28 cellular contexts compared by ENCODE assay signal in the genomic region with DNA sequence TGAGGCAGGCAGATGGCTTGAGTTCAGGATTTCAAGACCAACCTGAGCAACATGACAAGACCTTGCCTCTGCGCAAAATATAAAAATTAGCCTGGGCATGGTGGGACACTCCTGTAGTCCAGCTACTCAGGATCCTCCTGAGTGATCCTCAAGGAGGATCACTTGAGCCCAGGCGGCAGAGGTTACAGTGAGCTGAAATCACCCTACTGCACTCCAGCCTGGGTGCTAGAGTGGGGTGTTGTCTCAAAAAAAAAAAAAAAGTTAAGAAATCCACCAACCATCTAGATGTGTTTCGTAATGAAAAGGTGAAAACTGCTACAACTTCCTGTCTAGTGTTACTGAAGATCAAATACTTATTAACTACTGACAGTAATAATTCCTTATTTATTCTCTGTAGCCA. TPM values are rescaled to one million over a fixed set of nuclear protein-coding genes. Genes with fewer than 3 reads are reported as not detected.
A peak's percentile ranks its signal among the peaks of the same experiment; 100 is the strongest.
DNase-seq lines count a peak whose midpoint lies in the region; ATAC-seq and TF ChIP-seq lines count a peak whose summit lies in the region.
"Had no signal": no experiment of that assay in that cellular context is flagged by ENCODE, and none has a peak within 500 bp of the region (broad histone marks: within the 10 kb centered on the region; RNA-seq: fewer than 3 reads in every experiment).

No MANE protein-coding gene starts in this region.

- H3K4me1 ChIP-seq in upper lobe of right lung, result peaks cover 6% of the 10 kb centered on the region
- H3K4me1 ChIP-seq: uterus had no signal

- no peaks in the 10 kb centered on the region for H3K9me3 Mint-ChIP-seq in activated naive CD4-positive, alpha-beta T cell treated with anti-CD3 and anti-CD28 coated beads for 36 hours
- H3K9me3 Mint-ChIP-seq in immature natural killer cell (no peaks in the 10 kb centered on the region), WTC11 (no peaks in the 10 kb centered on the region)
- H3K9me3 Mint-ChIP-seq: activated CD4-positive, alpha-beta memory T cell treated with anti-CD3 and anti-CD28 coated beads for 36 hours; GM23338; HFFc6; T-helper 2 cell treated with Interferon-gamma antibody and Interleukin-4, amounts not matched to agents 5 μg/mL and 100 μg/mL, for 36 hours had no signal

- ATAC-seq in HG03175 (IDR thresholded peaks at IDR 0.05; ENCODE audit: unreplicated experiment) (peak; percentile 65), upper lobe of right lung (peak; percentile 73), HG02642 (IDR thresholded peaks at IDR 0.05; ENCODE audit: poor library complexity, unreplicated experiment) (no peak), WTC11 (no peak), HG02852 (IDR thresholded peaks at IDR 0.05; ENCODE audit: unreplicated experiment) (no peak)
- ATAC-seq: GM23338 had no signal

- CTCF ChIA-PET in activated naive CD4-positive, alpha-beta T cell treated with anti-CD3 and anti-CD28 coated beads for 36 hours (lab: Charles Lee), result interaction anchor here (0.6 to 1.7 kb wide), 3 partner anchors 11 to 271 kb away, joined by 3 to 4 read pairs (median 3); no protein-coding TSS in a partner anchor
- CTCF ChIA-PET in WTC11 (lab: Charles Lee), result no interaction called here

- no peak overlapping the region for H3K4me3 ChIP-seq in upper lobe of right lung
- H3K4me3 ChIP-seq: BLaER1 treated with 17β-estradiol and CSF1 and Interleukin-3, amounts not matched to agents 10 nM and 100 nM; GM23338; SK-N-MC; uterus had no signal

- no peaks in the 10 kb centered on the region for H3K27me3 ChIP-seq in upper lobe of right lung
- H3K27me3 ChIP-seq: BLaER1 treated with 17β-estradiol and CSF1 and Interleukin-3, amounts not matched to agents 10 nM and 100 nM; uterus had no signal

- H3K4me3 Mint-ChIP-seq in activated naive CD4-positive, alpha-beta T cell treated with anti-CD3 and anti-CD28 coated beads for 36 hours, result no peak overlapping the region
- H3K4me3 Mint-ChIP-seq in immature natural killer cell (peak overlapping the region; percentile 19 to 62 (median 33)), WTC11 (no peak overlapping the region)
- H3K4me3 Mint-ChIP-seq: activated CD4-positive, alpha-beta memory T cell treated with anti-CD3 and anti-CD28 coated beads for 36 hours; GM23338; HFFc6; T-helper 2 cell treated with Interferon-gamma antibody and Interleukin-4, amounts not matched to agents 5 μg/mL and 100 μg/mL, for 36 hours had no signal

- peak; percentile 13 for DNase-seq in activated naive CD4-positive, alpha-beta T cell treated with anti-CD3 and anti-CD28 coated beads for 36 hours
- DNase-seq in activated naive CD4-positive, alpha-beta T cell treated with Interleukin-2 at 50 U/mL for 16 hours, result no peak
- DNase-seq in immature natural killer cell (peak; percentile 24 to 38 (median 34)), upper lobe of right lung (no peak), WTC11 (ENCODE audit: low spot score) (no peak)
- DNase-seq: ACHN; activated CD4-positive, alpha-beta memory T cell treated with anti-CD3 and anti-CD28 coated beads for 36 hours; activated effector memory CD4-positive, alpha-beta T cell treated with Interleukin-2 at 50 U/mL for 16 hours; cerebellar nuclear complex; HFFc6; Kasumi-1; mammary epithelial cell; NCI-H1694; NCI-H2171; NCI-H526; nucleus accumbens; stimulated activated CD4-positive, alpha-beta T cell treated with anti-CD3 and anti-CD28 coated beads, Interleukin-2, amount 100 ng/mL, for 24 hours; uterus had no signal

- intact Hi-C loops in activated naive CD4-positive, alpha-beta T cell treated with anti-CD3 and anti-CD28 coated beads for 36 hours (cut with micrococcal nuclease), result no loop called here
- intact Hi-C loops in upper lobe of right lung (cut with DNase I), result no loop called here

- peaks cover 54% of the 10 kb centered on the region for H3K4me1 Mint-ChIP-seq in activated naive CD4-positive, alpha-beta T cell treated with anti-CD3 and anti-CD28 coated beads for 36 hours (ENCODE audit: low read depth)
- H3K4me1 Mint-ChIP-seq in immature natural killer cell (peaks cover 54 to 73% of the 10 kb centered on the region in 2 donors), WTC11 (peaks cover 23% of the 10 kb centered on the region)

- H3K27ac Mint-ChIP-seq in activated naive CD4-positive, alpha-beta T cell treated with anti-CD3 and anti-CD28 coated beads for 36 hours, result no peak overlapping the region
- H3K27ac Mint-ChIP-seq in immature natural killer cell, result peak overlapping the region; percentile 26 to 82 (median 56)
- no peak overlapping the region for H3K27ac Mint-ChIP-seq in WTC11
- H3K27ac Mint-ChIP-seq: GM23338; T-helper 2 cell treated with Interferon-gamma antibody and Interleukin-4, amounts not matched to agents 5 μg/mL and 100 μg/mL, for 36 hours had no signal

- no peaks in the 10 kb centered on the region for H3K27me3 Mint-ChIP-seq in activated naive CD4-positive, alpha-beta T cell treated with anti-CD3 and anti-CD28 coated beads for 36 hours (ENCODE audit: low read depth)
- peaks cover 0 to 1% (median 0%) of the 10 kb centered on the region in 3 donors for H3K27me3 Mint-ChIP-seq in immature natural killer cell (ENCODE audit: low read depth in 3 of 3)
- H3K27me3 Mint-ChIP-seq in WTC11 (ENCODE audit: low read depth), result no peaks in the 10 kb centered on the region
- H3K27me3 Mint-ChIP-seq: activated CD4-positive, alpha-beta memory T cell treated with anti-CD3 and anti-CD28 coated beads for 36 hours had no signal

- no peak overlapping the region for H3K27ac ChIP-seq in upper lobe of right lung
- H3K27ac ChIP-seq: BLaER1 treated with 17β-estradiol and CSF1 and Interleukin-3, amounts not matched to agents 10 nM and 100 nM; epithelial cell of prostate; RWPE1; SK-N-MC; uterus; VCaP had no signal

- no peak for TF ChIP-seq CTCF in upper lobe of right lung (IDR thresholded peaks at IDR 0.05)
- no peak for TF ChIP-seq CTCF in WTC11 (IDR thresholded peaks at IDR 0.05)

- H3K36me3 Mint-ChIP-seq in activated naive CD4-positive, alpha-beta T cell treated with anti-CD3 and anti-CD28 coated beads for 36 hours (ENCODE audit: low read depth), result no peaks in the 10 kb centered on the region
- H3K36me3 Mint-ChIP-seq in immature natural killer cell (no peaks in the 10 kb centered on the region), WTC11 (no peaks in the 10 kb centered on the region)
- H3K36me3 Mint-ChIP-seq: activated CD4-positive, alpha-beta memory T cell treated with anti-CD3 and anti-CD28 coated beads for 36 hours had no signal

- POLR2A ChIA-PET in WTC11 (lab: Charles Lee), result no interaction called here

- H3K9me3 ChIP-seq in upper lobe of right lung, result no peaks in the 10 kb centered on the region
- H3K9me3 ChIP-seq: BLaER1 treated with 17β-estradiol and CSF1 and Interleukin-3, amounts not matched to agents 10 nM and 100 nM; uterus had no signal

- no peaks in the 10 kb centered on the region for H3K36me3 ChIP-seq in upper lobe of right lung
- H3K36me3 ChIP-seq: uterus had no signal

TF ChIP-seq in WTC11, 78 proteins besides CTCF, POLR2A, EP300 and RAD21 (continues in another document):
- TF ChIP-seq ZNF232 (CRISPR knock-in tag; IDR thresholded peaks at IDR 0.05), result no peak
- no peak for TF ChIP-seq MYBL2 (CRISPR knock-in tag; IDR thresholded peaks at IDR 0.05)
- no peak for TF ChIP-seq SMAD4 (CRISPR knock-in tag; IDR thresholded peaks at IDR 0.05)
- no peak for TF ChIP-seq CBFB (CRISPR knock-in tag; IDR thresholded peaks at IDR 0.05; ENCODE audit: low read depth)
- no peak for TF ChIP-seq MLX (CRISPR knock-in tag; IDR thresholded peaks at IDR 0.05)
- no peak for TF ChIP-seq ZMAT4 (CRISPR knock-in tag; IDR thresholded peaks at IDR 0.05)
- no peak for TF ChIP-seq ZNF416 (CRISPR knock-in tag; IDR thresholded peaks at IDR 0.05)
- no peak for TF ChIP-seq IRF2 (CRISPR knock-in tag; IDR thresholded peaks at IDR 0.05; ENCODE audit: borderline replicate concordance, low read depth)
- TF ChIP-seq OVOL2 (CRISPR knock-in tag; IDR thresholded peaks at IDR 0.05; ENCODE audit: borderline replicate concordance), result no peak
- TF ChIP-seq CREB1 (CRISPR knock-in tag; IDR thresholded peaks at IDR 0.05), result no peak
- TF ChIP-seq NFYB (CRISPR knock-in tag; conservative IDR thresholded peaks at IDR 0.05; ENCODE audit: low read depth), result no peak
- TF ChIP-seq TEAD4 (CRISPR knock-in tag; IDR thresholded peaks at IDR 0.05), result no peak
- no peak for TF ChIP-seq EMX1 (CRISPR knock-in tag; IDR thresholded peaks at IDR 0.05)
- TF ChIP-seq ETV6 (CRISPR knock-in tag; IDR thresholded peaks at IDR 0.05), result no peak
- TF ChIP-seq, protein P1, sequence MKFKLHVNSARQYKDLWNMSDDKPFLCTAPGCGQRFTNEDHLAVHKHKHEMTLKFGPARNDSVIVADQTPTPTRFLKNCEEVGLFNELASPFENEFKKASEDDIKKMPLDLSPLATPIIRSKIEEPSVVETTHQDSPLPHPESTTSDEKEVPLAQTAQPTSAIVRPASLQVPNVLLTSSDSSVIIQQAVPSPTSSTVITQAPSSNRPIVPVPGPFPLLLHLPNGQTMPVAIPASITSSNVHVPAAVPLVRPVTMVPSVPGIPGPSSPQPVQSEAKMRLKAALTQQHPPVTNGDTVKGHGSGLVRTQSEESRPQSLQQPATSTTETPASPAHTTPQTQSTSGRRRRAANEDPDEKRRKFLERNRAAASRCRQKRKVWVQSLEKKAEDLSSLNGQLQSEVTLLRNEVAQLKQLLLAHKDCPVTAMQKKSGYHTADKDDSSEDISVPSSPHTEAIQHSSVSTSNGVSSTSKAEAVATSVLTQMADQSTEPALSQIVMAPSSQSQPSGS (CRISPR knock-in tag; IDR thresholded peaks at IDR 0.05; ENCODE audit: borderline replicate concordance, low read depth), result no peak
- no peak for TF ChIP-seq GRHL2 (CRISPR knock-in tag; IDR thresholded peaks at IDR 0.05; ENCODE audit: insufficient replicate concordance, severe bottlenecking)
- TF ChIP-seq ATF3 (CRISPR knock-in tag; conservative IDR thresholded peaks at IDR 0.05), result no peak

RNA-seq across cellular contexts. Expression of gene GLCCI1, which starts 8.1 kb away (rescaled TPM):
- 10 to 100 TPM; 12.9 to 13.3 TPM for total RNA-seq in activated naive CD4-positive, alpha-beta T cell treated with anti-CD3 and anti-CD28 coated beads for 36 hours
- polyA plus RNA-seq in immature natural killer cell, result 10 to 100 TPM; 13.8 to 33.2 (median 18.0) TPM
- total RNA-seq in upper lobe of right lung (45.1 TPM), WTC11 (2021) (23.8 to 27.0 TPM (median 24.2 TPM) in 3 replicates)

Comparison
In these comparisons a context has a peak if more than half of its experiments do, and no peak if none do; other contexts are left out.
1. DNase-seq: peak in activated naive CD4-positive, alpha-beta T cell treated with anti-CD3 and anti-CD28 coated beads for 36 hours (single experiment) and immature natural killer cell (3 of 3); none in activated naive CD4-positive, alpha-beta T cell treated with Interleukin-2 at 50 U/mL for 16 hours (single experiment), upper lobe of right lung (single experiment) and WTC11 (single experiment).
2. H3K27ac Mint-ChIP-seq: peak in immature natural killer cell (6 of 6); none in activated naive CD4-positive, alpha-beta T cell treated with anti-CD3 and anti-CD28 coated beads for 36 hours (single experiment) and WTC11 (single experiment).
3. H3K4me3 Mint-ChIP-seq: peak in immature natural killer cell (5 of 5); none in activated naive CD4-positive, alpha-beta T cell treated with anti-CD3 and anti-CD28 coated beads for 36 hours (single experiment) and WTC11 (single experiment).
4. ATAC-seq: peak in HG03175 (single experiment) and upper lobe of right lung (single experiment); none in HG02642 (single experiment), WTC11 (single experiment) and HG02852 (single experiment).